In genomic region chr22:23622634-23623033, GRCh38 we compare ENCODE assay signal across 19 cellular contexts. TPM values are rescaled to one million over a fixed set of nuclear protein-coding genes. Genes with fewer than 3 reads are reported as not detected.
"Had no signal": no experiment of that assay in that cellular context is flagged by ENCODE, and none has a peak within 500 bp of the region (broad histone marks: within the 10 kb centered on the region; RNA-seq: fewer than 3 reads in every experiment).

No MANE protein-coding gene starts in this region.

- ATAC-seq: activated CD8-positive, alpha-beta T cell treated with anti-CD3 and anti-CD28 coated beads, Interleukin-2, amount 10 ng/mL, durations not matched to agents 7 days and 5 days; heart left ventricle; stimulated activated effector memory CD8-positive, alpha-beta T cell treated with anti-CD3 and anti-CD28 coated beads, Interleukin-12 subunit alpha, Interleukin-12 subunit beta, amount 100 ng/mL, for 72 hours had no signal

- H3K4me1 ChIP-seq: ascending aorta, esophagus squamous epithelium, heart left ventricle, left ventricle myocardium inferior, transverse colon had no signal

- DNase-seq: activated CD4-positive, alpha-beta T cell treated with anti-CD3 and anti-CD28 coated beads for 48 hours; activated CD8-positive, alpha-beta T cell treated with anti-CD3 and anti-CD28 coated beads, Interleukin-2, amount 10 ng/mL, durations not matched to agents 7 days and 5 days; activated naive CD4-positive, alpha-beta T cell; esophagus squamous epithelium; heart left ventricle; islet precursor cell; left ventricle myocardium inferior; mesenchymal stem cell; ovary; substantia nigra; T-helper 1 cell; transverse colon; WERI-Rb-1 had no signal

- H3K9me3 ChIP-seq: ascending aorta, esophagus squamous epithelium, left ventricle myocardium inferior, ovary, transverse colon had no signal

- H3K27me3 ChIP-seq: ascending aorta, esophagus squamous epithelium, heart left ventricle, ovary, transverse colon had no signal

- H3K36me3 ChIP-seq: ascending aorta, esophagus squamous epithelium, left ventricle myocardium inferior, ovary, transverse colon, WERI-Rb-1 had no signal

- H3K4me3 ChIP-seq: ascending aorta, esophagus squamous epithelium, heart left ventricle, left ventricle myocardium inferior, ovary, smooth muscle cell, transverse colon had no signal

RNA-seq across cellular contexts. Expression of gene DRICH1, which starts 9.5 kb away (rescaled TPM):
- total RNA-seq: ascending aorta, left ventricle myocardium inferior, smooth muscle cell had no signal
- polyA plus RNA-seq: smooth muscle cell had no signal

RNA-seq across cellular contexts. Expression of gene IGLL1, which starts 42.5 kb away (rescaled TPM):
- total RNA-seq: activated CD8-positive, alpha-beta T cell treated with anti-CD3 and anti-CD28 coated beads, Interleukin-2, amount 10 ng/mL, durations not matched to agents 7 days and 5 days; activated T-helper 1 cell treated with anti-CD3 and anti-CD28 coated beads, Interleukin-12 subunit alpha, Interleukin-12 subunit beta, Interleukin-2, Interleukin-4 antibody, amounts not matched to agents 30 ng/mL and 10 ng/mL and 1 ng/mL, durations not matched to agents 14 hours and 24 hours and 36 hours; ascending aorta; esophagus squamous epithelium; frontal cortex; heart left ventricle; left ventricle myocardium inferior; smooth muscle cell; transverse colon had no signal
- polyA plus RNA-seq: heart left ventricle, neural cell, ovary, smooth muscle cell had no signal
